In genomic region chr15:63065262-63066234, GRCh38 we compare ENCODE assay signal across 17 cellular contexts. TPM values are rescaled to one million over a fixed set of nuclear protein-coding genes. Genes with fewer than 3 reads are reported as not detected.
DNase-seq lines count a peak whose midpoint lies in the region; ATAC-seq, FAIRE-seq and TF ChIP-seq lines count a peak whose summit lies in the region.
"Had no signal": no experiment of that assay in that cellular context is flagged by ENCODE, and none has a peak within 500 bp of the region (broad histone marks: within the 10 kb centered on the region; RNA-seq: fewer than 3 reads in every experiment).

No MANE protein-coding gene starts in this region.

- no peak overlapping the region for H2BK120ac ChIP-seq in mesenchymal stem cell (ENCODE audit: low read depth, low read length)

- TF ChIP-seq RAD21 in HepG2 (CRISPR knock-in tag; IDR thresholded peaks at IDR 0.05): no peak

- H3K9me3 Mint-ChIP-seq in stimulated activated effector memory CD8-positive, alpha-beta T cell treated with anti-CD3 and anti-CD28 coated beads, Interleukin-12 subunit alpha, Interleukin-12 subunit beta, amount 100 ng/mL, for 72 hours: no peaks in the 10 kb centered on the region

- H3K4me1 Mint-ChIP-seq in stimulated activated effector memory CD8-positive, alpha-beta T cell treated with anti-CD3 and anti-CD28 coated beads, Interleukin-12 subunit alpha, Interleukin-12 subunit beta, amount 100 ng/mL, for 72 hours: no peaks in the 10 kb centered on the region

- ATAC-seq in HepG2 (no peak), right lobe of liver (no peak), GM19397 (IDR thresholded peaks at IDR 0.05; ENCODE audit: unreplicated experiment) (no peak), HG03442 (IDR thresholded peaks at IDR 0.05; ENCODE audit: unreplicated experiment) (no peak)
- ATAC-seq in stimulated activated effector memory CD8-positive, alpha-beta T cell treated with anti-CD3 and anti-CD28 coated beads, Interleukin-12 subunit alpha, Interleukin-12 subunit beta, amount 100 ng/mL, for 72 hours: no peak
- ATAC-seq: heart right ventricle, left cardiac atrium had no signal

- H3K79me2 ChIP-seq in HepG2 (ENCODE audit: insufficient read depth, low read length): no peaks in the 10 kb centered on the region

- no TSS peak for BruUV-seq in HepG2 (replicated peaks; lab: Mats Ljungman, UMichigan)

- CTCF ChIA-PET in HepG2 (lab: Yijun Ruan, JAX; ENCODE audit: low intra/inter-chr PET ratio, low total read pairs): no interaction called here

- H3K36me3 Mint-ChIP-seq in stimulated activated effector memory CD8-positive, alpha-beta T cell treated with anti-CD3 and anti-CD28 coated beads, Interleukin-12 subunit alpha, Interleukin-12 subunit beta, amount 100 ng/mL, for 72 hours: peaks cover 24% of the 10 kb centered on the region

- H3K27ac ChIP-seq in HepG2 (ENCODE audit: extremely low read length, insufficient read depth, low read length) (no peak overlapping the region), right lobe of liver (no peak overlapping the region), mesenchymal stem cell (ENCODE audit: low read length, poor library complexity, severe bottlenecking) (peak overlapping the region; percentile 69)

- TF ChIP-seq CTCF in HepG2 (CRISPR knock-in tag; IDR thresholded peaks at IDR 0.05) (no peak), right lobe of liver (IDR thresholded peaks at IDR 0.05) (no peak)

- POLR2A ChIA-PET in HepG2 (lab: Yijun Ruan, JAX): interaction anchor here (0.8 kb wide), 1 partner anchor 9 kb away, joined by 3 read pairs; no protein-coding TSS in a partner anchor

- no peak for TF ChIP-seq POLR2A in HepG2 (IDR thresholded peaks at IDR 0.05; ENCODE audit: insufficient read depth in 1 of 2, low read depth in 2 of 2, low read length in 2 of 2)
- no peak for TF ChIP-seq POLR2A in right lobe of liver (IDR thresholded peaks at IDR 0.05)

- intact Hi-C loops in HepG2 (cut with micrococcal nuclease; ENCODE audit: unreplicated experiment): no loop called here
- intact Hi-C loops in right lobe of liver (cut with DNase I): no loop called here

- H3K9me3 ChIP-seq in HepG2 (ENCODE audit: low read length) (no peaks in the 10 kb centered on the region), right lobe of liver (no peaks in the 10 kb centered on the region), mesenchymal stem cell (ENCODE audit: control insufficient read depth, low read length) (no peaks in the 10 kb centered on the region)
- H3K9me3 ChIP-seq: heart right ventricle had no signal

- H4K91ac ChIP-seq in mesenchymal stem cell (ENCODE audit: low read length): no peak overlapping the region

- H3K4me3 Mint-ChIP-seq in stimulated activated effector memory CD8-positive, alpha-beta T cell treated with anti-CD3 and anti-CD28 coated beads, Interleukin-12 subunit alpha, Interleukin-12 subunit beta, amount 100 ng/mL, for 72 hours: no peak overlapping the region

- H2AK5ac ChIP-seq in mesenchymal stem cell (ENCODE audit: low read length, severe bottlenecking): no peak overlapping the region

- H3K4me1 ChIP-seq in HepG2 (ENCODE audit: insufficient read depth, low read length): no peaks in the 10 kb centered on the region
- H3K4me1 ChIP-seq in right lobe of liver: no peaks in the 10 kb centered on the region
- peaks cover 20% of the 10 kb centered on the region for H3K4me1 ChIP-seq in mesenchymal stem cell (ENCODE audit: control insufficient read depth, insufficient read depth, low read depth, low read length)

- H3K14ac ChIP-seq in mesenchymal stem cell (ENCODE audit: low read length in 2 of 2): no peak overlapping the region

- in situ Hi-C loops in HepG2 (cut with HindIII; ENCODE audit: extremely low pct_ligation_motif_present, low pct_unique_long_range_greater_than_20kb): no loop called here

- H3K36me3 ChIP-seq in HepG2 (replicated peaks in 1 of 2; ENCODE audit: control insufficient read depth in 1 of 2, insufficient read depth in 2 of 2, low read length in 2 of 2) (peaks cover 24 to 72% of the 10 kb centered on the region in 2 experiments), right lobe of liver (peaks cover 0 to 64% (median 29%) of the 10 kb centered on the region in 4 donors), mesenchymal stem cell (ENCODE audit: control insufficient read depth in 1 of 2, insufficient read depth in 2 of 2, low read depth in 1 of 2, low read length in 2 of 2) (peaks cover 51 to 94% of the 10 kb centered on the region in 2 experiments)

- no peaks in the 10 kb centered on the region for H3K27me3 ChIP-seq in HepG2 (ENCODE audit: control insufficient read depth in 1 of 2, insufficient read depth in 2 of 2, low read length in 2 of 2)
- H3K27me3 ChIP-seq in right lobe of liver: no peaks in the 10 kb centered on the region
- no peaks in the 10 kb centered on the region for H3K27me3 ChIP-seq in mesenchymal stem cell (ENCODE audit: control insufficient read depth in 1 of 2, insufficient read depth in 1 of 2, low read length in 2 of 2)
- H3K27me3 ChIP-seq: heart right ventricle had no signal

- 94% methylated on average over 8 of the region's 8 CpGs for WGBS in HepG2 (ENCODE audit: low lambda C conversion rate)
- 77% methylated on average over 8 of the region's 8 CpGs for WGBS in right lobe of liver (ENCODE audit: insufficient coverage, low coverage, low lambda C conversion rate, missing lambda C conversion rate)
- 90% methylated on average over 7 of the region's 8 CpGs for WGBS in mesenchymal stem cell

- FAIRE-seq in HepG2 (lab: Jason Lieb, UNC): no peak
- FAIRE-seq: bronchial epithelial cell, H54 had no signal

- H2AFZ ChIP-seq in HepG2 (ENCODE audit: low read length) (no peak overlapping the region), mesenchymal stem cell (ENCODE audit: low read depth, low read length) (no peak overlapping the region)

- H2BK15ac ChIP-seq in mesenchymal stem cell (ENCODE audit: low read depth, poor library complexity, severe bottlenecking): no peak overlapping the region

- no peak overlapping the region for H3K9ac ChIP-seq in HepG2 (ENCODE audit: insufficient read depth, low read depth, low read length)
- no peak overlapping the region for H3K9ac ChIP-seq in mesenchymal stem cell (ENCODE audit: low read length)

- H3K4me3 ChIP-seq in HepG2 (replicated peaks in 1 of 3; ENCODE audit: insufficient read depth in 1 of 3, low read depth in 2 of 3, low read length in 3 of 3) (no peak overlapping the region), right lobe of liver (no peak overlapping the region), mesenchymal stem cell (ENCODE audit: insufficient read depth in 1 of 2, low read depth in 1 of 2, low read length in 2 of 2) (no peak overlapping the region)
- H3K4me3 ChIP-seq: heart right ventricle had no signal

- DNase-seq in HepG2 (ENCODE audit: low spot score): no peak
- DNase-seq in right lobe of liver: no peak
- peak; percentile 34 for DNase-seq in astrocyte of the hippocampus (ENCODE audit: low read depth, low spot score)
- DNase-seq in mesenchymal stem cell: peak; percentile 68
- DNase-seq in stimulated activated effector memory CD8-positive, alpha-beta T cell treated with anti-CD3 and anti-CD28 coated beads, Interleukin-12 subunit alpha, Interleukin-12 subunit beta, amount 100 ng/mL, for 72 hours (ENCODE audit: low spot score in 2 of 2): no peak
- no peak for DNase-seq in NCI-H82 treated with DMSO at 0.1 percent for 48 hours (lab: John Stamatoyannopoulos, UW; ENCODE audit: unreplicated experiment)
- DNase-seq: heart right ventricle; left cardiac atrium; NCI-H1105; NCI-H82; occipital lobe; SHP77; stimulated activated CD4-positive, alpha-beta T cell treated with anti-CD3 and anti-CD28 coated beads, Interleukin-15, amount 100 ng/mL, for 24 hours had no signal

- H3K18ac ChIP-seq in mesenchymal stem cell (ENCODE audit: low read depth in 1 of 2, low read length in 2 of 2): no peak overlapping the region

- no peak overlapping the region for H3K27ac Mint-ChIP-seq in stimulated activated effector memory CD8-positive, alpha-beta T cell treated with anti-CD3 and anti-CD28 coated beads, Interleukin-12 subunit alpha, Interleukin-12 subunit beta, amount 100 ng/mL, for 72 hours

- H3K4ac ChIP-seq in mesenchymal stem cell (ENCODE audit: low read depth in 1 of 2, low read length in 2 of 2): no peak overlapping the region

- H3K23ac ChIP-seq in mesenchymal stem cell (ENCODE audit: low read length in 2 of 2): no peak overlapping the region

- no peak overlapping the region for H2BK12ac ChIP-seq in mesenchymal stem cell (ENCODE audit: low read length in 2 of 2)

- H4K20me1 ChIP-seq in HepG2 (ENCODE audit: insufficient read depth, low read length): no peaks in the 10 kb centered on the region

- TF ChIP-seq EP300 in HepG2 (IDR thresholded peaks at IDR 0.05; ENCODE audit: low read depth in 2 of 2, low read length in 2 of 2): no peak
- TF ChIP-seq EP300 in HepG2 (CRISPR knock-in tag; IDR thresholded peaks at IDR 0.05; ENCODE audit: borderline replicate concordance): no peak

- no peak overlapping the region for H4K8ac ChIP-seq in mesenchymal stem cell (ENCODE audit: low read length)

- no peak overlapping the region for H3K4me2 ChIP-seq in HepG2 (ENCODE audit: low read depth, low read length)
- H3K4me2 ChIP-seq in mesenchymal stem cell (ENCODE audit: low read length, poor library complexity, severe bottlenecking): no peak overlapping the region

- H2BK5ac ChIP-seq in mesenchymal stem cell (ENCODE audit: low read depth, low read length, poor library complexity, severe bottlenecking): no peak overlapping the region

- peaks cover 3% of the 10 kb centered on the region for H3K79me1 ChIP-seq in mesenchymal stem cell (replicated peaks; ENCODE audit: low read length, poor library complexity, severe bottlenecking)

RNA-seq across cellular contexts. Expression of gene TPM1, which starts 23.0 kb away (rescaled TPM):
- 98.9 and 113 TPM in 2 replicates for total RNA-seq in HepG2 (2016; rRNA removed; fragmentation: Illumina TruSeq; extraction: Trizol)
- 49.9 and 54.7 TPM in 2 replicates for total RNA-seq in HepG2 (2016; cell fraction: cytosol; rRNA removed; fragmentation: Illumina TruSeq; extraction: Trizol; ENCODE audit: low read depth)
- 98.4 and 114 TPM in 2 replicates for total RNA-seq in HepG2 (2016; cell fraction: insoluble cytoplasmic fraction; rRNA removed; fragmentation: Illumina TruSeq; extraction: Trizol)
- 81.1 and 86.7 TPM in 2 replicates for total RNA-seq in HepG2 (2016; cell fraction: membrane; rRNA removed; fragmentation: Illumina TruSeq; extraction: Trizol)
- total RNA-seq in HepG2 (2016; cell fraction: nucleus; rRNA removed; fragmentation: Illumina TruSeq; extraction: Trizol): 75.6 and 78.8 TPM in 2 replicates
- polyA plus RNA-seq in HepG2 (2011; rRNA removed): 92.4 and 109 TPM in 2 replicates
- polyA plus RNA-seq in HepG2 (2011; cell fraction: cytosol; rRNA removed): 45.6 and 56.5 TPM in 2 replicates
- 245 and 247 TPM in 2 replicates for polyA plus RNA-seq in HepG2 (2011; cell fraction: nucleus; rRNA removed)
- 72.3 and 73.8 TPM in 2 replicates for polyA plus RNA-seq in HepG2 (2012)
- 39.7 and 50.0 TPM in 2 replicates for polyA plus RNA-seq in HepG2 (2016; cell fraction: cytosol; fragmentation: Illumina TruSeq; extraction: Trizol; ENCODE audit: low read depth)
- 112 and 120 TPM in 2 replicates for polyA plus RNA-seq in HepG2 (2016; cell fraction: insoluble cytoplasmic fraction; fragmentation: Illumina TruSeq; extraction: Trizol; ENCODE audit: low read depth)
- 59.4 and 60.5 TPM in 2 replicates for polyA plus RNA-seq in HepG2 (2016; cell fraction: membrane; fragmentation: Illumina TruSeq; extraction: Trizol; ENCODE audit: low read depth)
- polyA plus RNA-seq in HepG2 (2016; cell fraction: nucleus; fragmentation: Illumina TruSeq; extraction: Trizol; ENCODE audit: insufficient read depth, low read depth): 97.1 and 98.9 TPM in 2 replicates
- 56.1 and 110 TPM in 2 replicates for polyA minus RNA-seq in HepG2 (2011; rRNA and poly(A)+ RNA removed; ENCODE audit: low replicate concordance)
- 22.5 and 29.1 TPM in 2 replicates for polyA minus RNA-seq in HepG2 (2011; cell fraction: cytosol; rRNA and poly(A)+ RNA removed)
- polyA minus RNA-seq in HepG2 (2011; cell fraction: nucleus; rRNA and poly(A)+ RNA removed): 274 and 286 TPM in 2 replicates
- total RNA-seq in right lobe of liver: 100 to 1,000 TPM in 3 of 6 experiments, 10 to 100 TPM in 3; 44.3 to 180 (median 91.6) TPM
- 825 TPM for polyA plus RNA-seq in mesenchymal stem cell (2013, experiment 1 of 2)
- 826 TPM for polyA plus RNA-seq in mesenchymal stem cell (2013, experiment 2 of 2)

RNA-seq across cellular contexts. Expression of gene LACTB, which starts 56.1 kb away (rescaled TPM):
- total RNA-seq in HepG2 (2016; rRNA removed; fragmentation: Illumina TruSeq; extraction: Trizol): 23.0 and 31.0 TPM in 2 replicates
- 2.6 and 4.7 TPM in 2 replicates for total RNA-seq in HepG2 (2016; cell fraction: cytosol; rRNA removed; fragmentation: Illumina TruSeq; extraction: Trizol; ENCODE audit: low read depth)
- total RNA-seq in HepG2 (2016; cell fraction: insoluble cytoplasmic fraction; rRNA removed; fragmentation: Illumina TruSeq; extraction: Trizol): 20.3 and 27.6 TPM in 2 replicates
- total RNA-seq in HepG2 (2016; cell fraction: membrane; rRNA removed; fragmentation: Illumina TruSeq; extraction: Trizol): 6.4 and 8.7 TPM in 2 replicates
- 10.8 and 14.7 TPM in 2 replicates for total RNA-seq in HepG2 (2016; cell fraction: nucleus; rRNA removed; fragmentation: Illumina TruSeq; extraction: Trizol)
- 12.2 and 14.8 TPM in 2 replicates for polyA plus RNA-seq in HepG2 (2011; rRNA removed)
- 7.4 and 10.0 TPM in 2 replicates for polyA plus RNA-seq in HepG2 (2011; cell fraction: cytosol; rRNA removed)
- polyA plus RNA-seq in HepG2 (2011; cell fraction: nucleus; rRNA removed): 4.0 and 4.7 TPM in 2 replicates
- 18.6 and 25.3 TPM in 2 replicates for polyA plus RNA-seq in HepG2 (2012)
- polyA plus RNA-seq in HepG2 (2016; cell fraction: cytosol; fragmentation: Illumina TruSeq; extraction: Trizol; ENCODE audit: low read depth): 2.1 and 2.8 TPM in 2 replicates
- polyA plus RNA-seq in HepG2 (2016; cell fraction: insoluble cytoplasmic fraction; fragmentation: Illumina TruSeq; extraction: Trizol; ENCODE audit: low read depth): 27.4 and 33.8 TPM in 2 replicates
- polyA plus RNA-seq in HepG2 (2016; cell fraction: membrane; fragmentation: Illumina TruSeq; extraction: Trizol; ENCODE audit: low read depth): 4.7 and 5.9 TPM in 2 replicates
- polyA plus RNA-seq in HepG2 (2016; cell fraction: nucleus; fragmentation: Illumina TruSeq; extraction: Trizol; ENCODE audit: insufficient read depth, low read depth): 13.9 and 15.3 TPM in 2 replicates
- polyA minus RNA-seq in HepG2 (2011; rRNA and poly(A)+ RNA removed; ENCODE audit: low replicate concordance): 2.3 and 2.8 TPM in 2 replicates
- 8.0 and 8.3 TPM in 2 replicates for polyA minus RNA-seq in HepG2 (2011; cell fraction: cytosol; rRNA and poly(A)+ RNA removed)
- polyA minus RNA-seq in HepG2 (2011; cell fraction: nucleus; rRNA and poly(A)+ RNA removed): 10.9 and 15.3 TPM in 2 replicates
- total RNA-seq in right lobe of liver: 10 to 100 TPM; 16.4 to 34.8 (median 21.5) TPM
- polyA plus RNA-seq in mesenchymal stem cell (2013, experiment 1 of 2): 26.3 TPM
- polyA plus RNA-seq in mesenchymal stem cell (2013, experiment 2 of 2): 26.2 TPM

Comparison
In these comparisons a context has a peak if more than half of its experiments do, and no peak if none do; other contexts are left out.
1. DNase-seq: peak in astrocyte of the hippocampus (single experiment) and mesenchymal stem cell (single experiment); none in HepG2 (single experiment), right lobe of liver (0 of 3), stimulated activated effector memory CD8-positive, alpha-beta T cell treated with anti-CD3 and anti-CD28 coated beads, Interleukin-12 subunit alpha, Interleukin-12 subunit beta, amount 100 ng/mL, for 72 hours (0 of 2) and NCI-H82 treated with DMSO at 0.1 percent for 48 hours (single experiment).